In the genomic region with DNA sequence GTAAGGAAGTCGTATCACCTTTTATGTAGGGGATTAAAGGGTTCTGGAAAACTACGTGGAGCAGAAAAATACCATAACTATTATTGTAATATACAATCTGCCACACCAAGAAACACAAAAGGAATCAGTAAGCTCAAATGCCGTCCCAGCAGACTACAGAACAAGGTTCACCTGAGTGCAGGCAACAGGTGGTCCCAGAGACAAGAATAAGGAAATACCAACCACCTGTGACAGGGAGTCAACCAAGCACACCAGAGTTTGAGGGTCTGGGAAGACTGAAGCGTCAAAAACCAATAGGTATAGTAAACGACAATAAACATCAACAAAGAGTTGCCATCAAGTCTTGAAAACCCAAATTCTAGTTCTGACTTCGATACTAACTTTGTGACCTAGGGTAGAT, we compare ENCODE assay signal across 16 cellular contexts.
DNase-seq lines count a peak whose midpoint lies in the region; ATAC-seq and TF ChIP-seq lines count a peak whose summit lies in the region.
"Had no signal": no experiment of that assay in that cellular context is flagged by ENCODE, and none has a peak within 500 bp of the region (broad histone marks: within the 10 kb centered on the region; RNA-seq: fewer than 3 reads in every experiment).

No MANE protein-coding gene starts in this region.

- H4K20me1 ChIP-seq in OCI-LY3 (ENCODE audit: insufficient read depth, low read length) = no peaks in the 10 kb centered on the region
- H4K20me1 ChIP-seq: BLaER1 had no signal

- H3K4me1 ChIP-seq in HEK293 (ENCODE audit: control insufficient read depth, insufficient read depth, low read length) (no peaks in the 10 kb centered on the region), OCI-LY3 (ENCODE audit: low read length) (peaks cover 19% of the 10 kb centered on the region)
- H3K4me1 ChIP-seq: BE2C, BLaER1, Caco-2 had no signal

- no peak overlapping the region for H3K9ac ChIP-seq in OCI-LY3 (ENCODE audit: low read length)
- H3K9ac ChIP-seq: BLaER1 had no signal

- H3K4me3 ChIP-seq in HEK293 (ENCODE audit: low read depth, low read length) (no peak overlapping the region), OCI-LY3 (ENCODE audit: low read length) (no peak overlapping the region)
- H3K4me3 ChIP-seq: BLaER1 had no signal

- POLR2A ChIA-PET in HEK293 (lab: Yijun Ruan, JAX) (no interaction called here), HEK293T (lab: Yijun Ruan, JAX) (no interaction called here)

- H2AFZ ChIP-seq in OCI-LY3 (ENCODE audit: low read depth, low read length) = no peak overlapping the region

- TF ChIP-seq CTCF in HEK293 (tag by site-specific recombination; IDR thresholded peaks at IDR 0.05) = no peak
- no peak for TF ChIP-seq CTCF in OCI-LY3 (IDR thresholded peaks at IDR 0.05; ENCODE audit: low read depth, low read length)

- H3K27ac ChIP-seq in HEK293 (ENCODE audit: extremely low read depth, low read depth, low read length) = no peak overlapping the region
- no peak overlapping the region for H3K27ac ChIP-seq in OCI-LY3 (ENCODE audit: low read length)
- H3K27ac ChIP-seq: BLaER1 had no signal

- H3K4me2 ChIP-seq in OCI-LY3 (ENCODE audit: low read length) = peak overlapping the region; percentile 17; the same call in 1 of the 2 replicates
- H3K4me2 ChIP-seq: BLaER1 had no signal

- H3K9me3 ChIP-seq in HEK293 (ENCODE audit: control insufficient read depth, insufficient read depth, low read depth, low read length) = no peaks in the 10 kb centered on the region
- no peaks in the 10 kb centered on the region for H3K9me3 ChIP-seq in OCI-LY3 (ENCODE audit: insufficient read depth, low read length)
- H3K9me3 ChIP-seq: BE2C, BLaER1, Caco-2 had no signal

- H3K36me3 ChIP-seq in HEK293 (ENCODE audit: control insufficient read depth in 2 of 2, insufficient read depth in 1 of 2, low read length in 2 of 2) (no peaks in the 10 kb centered on the region), OCI-LY3 (replicated peaks; ENCODE audit: low read depth, low read length) (peaks cover 3% of the 10 kb centered on the region)
- H3K36me3 ChIP-seq: BE2C, BLaER1 had no signal

- CTCF ChIA-PET in HEK293 (lab: Yijun Ruan, JAX) (no interaction called here), HEK293T (lab: Yijun Ruan, JAX) (no interaction called here)

- H3K79me2 ChIP-seq in OCI-LY3 (ENCODE audit: low read length) = no peaks in the 10 kb centered on the region

- ATAC-seq in HG03175 (IDR thresholded peaks at IDR 0.05; ENCODE audit: unreplicated experiment) = no peak
- ATAC-seq: CD8-positive, alpha-beta T cell had no signal

- no peak for DNase-seq in activated CD8-positive, alpha-beta memory T cell treated with anti-CD3 and anti-CD28 coated beads, Interleukin-2, amount 50 U/mL, for 48 hours
- DNase-seq in HEK293T (ENCODE audit: extremely low spot score) = no peak
- DNase-seq: 8988T; ACHN; BE2C; C1 segment of cervical spinal cord; Caco-2; Calu3; CD4-positive, CD25-positive, alpha-beta regulatory T cell; CD8-positive, alpha-beta T cell; DMS79 treated with DMSO at 0.1 percent for 48 hours; GF-D8 had no signal

- H3K27me3 ChIP-seq in OCI-LY3 (ENCODE audit: low read depth, low read length) = no peaks in the 10 kb centered on the region
- H3K27me3 ChIP-seq: BE2C, BLaER1 had no signal

TF ChIP-seq in HEK293, 187 proteins besides CTCF, POLR2A, EP300 and RAD21:
- TF ChIP-seq ZNF132 (tag by site-specific recombination; IDR thresholded peaks at IDR 0.05; ENCODE audit: borderline replicate concordance) = no peak
- TF ChIP-seq SCRT1 (tag by site-specific recombination; IDR thresholded peaks at IDR 0.05; ENCODE audit: borderline replicate concordance) = peak; percentile 66
- no peak for TF ChIP-seq ZSCAN16 (tag by site-specific recombination; IDR thresholded peaks at IDR 0.05)
- no peak for TF ChIP-seq YY2 (tag by site-specific recombination; IDR thresholded peaks at IDR 0.05)
- no peak for TF ChIP-seq SETDB1 (IDR thresholded peaks at IDR 0.05; ENCODE audit: insufficient read length, low read length)
- TF ChIP-seq, protein P1, sequence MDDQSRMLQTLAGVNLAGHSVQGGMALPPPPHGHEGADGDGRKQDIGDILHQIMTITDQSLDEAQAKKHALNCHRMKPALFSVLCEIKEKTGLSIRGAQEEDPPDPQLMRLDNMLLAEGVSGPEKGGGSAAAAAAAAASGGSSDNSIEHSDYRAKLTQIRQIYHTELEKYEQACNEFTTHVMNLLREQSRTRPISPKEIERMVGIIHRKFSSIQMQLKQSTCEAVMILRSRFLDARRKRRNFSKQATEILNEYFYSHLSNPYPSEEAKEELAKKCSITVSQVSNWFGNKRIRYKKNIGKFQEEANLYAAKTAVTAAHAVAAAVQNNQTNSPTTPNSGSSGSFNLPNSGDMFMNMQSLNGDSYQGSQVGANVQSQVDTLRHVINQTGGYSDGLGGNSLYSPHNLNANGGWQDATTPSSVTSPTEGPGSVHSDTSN (CRISPR knock-in tag; IDR thresholded peaks at IDR 0.05) = no peak
- no peak for TF ChIP-seq ZNF654 (tag by site-specific recombination; IDR thresholded peaks at IDR 0.05; ENCODE audit: low read depth)
- no peak for TF ChIP-seq ZNF792 (tag by site-specific recombination; IDR thresholded peaks at IDR 0.05)
- TF ChIP-seq ZNF544 (tag by site-specific recombination; IDR thresholded peaks at IDR 0.05) = no peak
- TF ChIP-seq ZNF776 (tag by site-specific recombination; IDR thresholded peaks at IDR 0.05; ENCODE audit: borderline replicate concordance) = no peak
- TF ChIP-seq, protein P2, sequence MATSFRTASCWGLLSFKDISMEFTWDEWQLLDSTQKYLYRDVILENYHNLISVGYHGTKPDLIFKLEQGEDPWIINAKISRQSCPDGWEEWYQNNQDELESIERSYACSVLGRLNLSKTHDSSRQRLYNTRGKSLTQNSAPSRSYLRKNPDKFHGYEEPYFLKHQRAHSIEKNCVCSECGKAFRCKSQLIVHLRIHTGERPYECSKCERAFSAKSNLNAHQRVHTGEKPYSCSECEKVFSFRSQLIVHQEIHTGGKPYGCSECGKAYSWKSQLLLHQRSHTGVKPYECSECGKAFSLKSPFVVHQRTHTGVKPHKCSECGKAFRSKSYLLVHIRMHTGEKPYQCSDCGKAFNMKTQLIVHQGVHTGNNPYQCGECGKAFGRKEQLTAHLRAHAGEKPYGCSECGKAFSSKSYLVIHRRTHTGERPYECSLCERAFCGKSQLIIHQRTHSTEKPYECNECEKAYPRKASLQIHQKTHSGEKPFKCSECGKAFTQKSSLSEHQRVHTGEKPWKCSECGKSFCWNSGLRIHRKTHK (tag by site-specific recombination; IDR thresholded peaks at IDR 0.05) = no peak
- TF ChIP-seq ZBTB20 (tag by site-specific recombination; IDR thresholded peaks at IDR 0.05) = no peak
- TF ChIP-seq SCRT2 (tag by site-specific recombination; IDR thresholded peaks at IDR 0.05) = peak; percentile 83
- TF ChIP-seq ZNF510 (tag by site-specific recombination; IDR thresholded peaks at IDR 0.05; ENCODE audit: insufficient replicate concordance) = no peak
- no peak for TF ChIP-seq PRDM1 (tag by site-specific recombination; IDR thresholded peaks at IDR 0.05)
- no peak for TF ChIP-seq ZNF768 (tag by site-specific recombination; IDR thresholded peaks at IDR 0.05)
TF ChIP-seq in HEK293: peak in this region for 2.

TF ChIP-seq in HEK293T, 16 proteins besides CTCF, POLR2A, EP300 and RAD21:
- TF ChIP-seq SP1 (IDR thresholded peaks at IDR 0.05) = no peak
- TF ChIP-seq BHLHE40 (IDR thresholded peaks at IDR 0.05; ENCODE audit: borderline replicate concordance) = no peak
- TF ChIP-seq HDGF (IDR thresholded peaks at IDR 0.05; ENCODE audit: borderline replicate concordance) = no peak
- TF ChIP-seq FOXM1 (IDR thresholded peaks at IDR 0.05; ENCODE audit: borderline replicate concordance) = no peak
